ENCODE assay signal across 3 cellular contexts in genomic region chr16:61246592-61246991, GRCh38.
TF ChIP-seq lines count a peak whose summit lies in the region.

No MANE protein-coding gene starts in this region.

TF ChIP-seq in A549, 52 proteins besides CTCF, POLR2A, EP300 and RAD21:
- TF ChIP-seq MAFK (IDR thresholded peaks at IDR 0.05; ENCODE audit: partially characterized antibody) (peak; percentile 94), JUN (IDR thresholded peaks at IDR 0.05) (no peak), ZFP36 (IDR thresholded peaks at IDR 0.05; ENCODE audit: borderline replicate concordance, partially characterized antibody) (no peak), PHF8 (IDR thresholded peaks at IDR 0.05; ENCODE audit: borderline replicate concordance, low read depth) (no peak)
- TF ChIP-seq, protein P1, sequence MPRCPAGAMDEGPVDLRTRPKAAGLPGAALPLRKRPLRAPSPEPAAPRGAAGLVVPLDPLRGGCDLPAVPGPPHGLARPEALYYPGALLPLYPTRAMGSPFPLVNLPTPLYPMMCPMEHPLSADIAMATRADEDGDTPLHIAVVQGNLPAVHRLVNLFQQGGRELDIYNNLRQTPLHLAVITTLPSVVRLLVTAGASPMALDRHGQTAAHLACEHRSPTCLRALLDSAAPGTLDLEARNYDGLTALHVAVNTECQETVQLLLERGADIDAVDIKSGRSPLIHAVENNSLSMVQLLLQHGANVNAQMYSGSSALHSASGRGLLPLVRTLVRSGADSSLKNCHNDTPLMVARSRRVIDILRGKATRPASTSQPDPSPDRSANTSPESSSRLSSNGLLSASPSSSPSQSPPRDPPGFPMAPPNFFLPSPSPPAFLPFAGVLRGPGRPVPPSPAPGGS (IDR thresholded peaks at IDR 0.05), result no peak
- TF ChIP-seq, protein P2, sequence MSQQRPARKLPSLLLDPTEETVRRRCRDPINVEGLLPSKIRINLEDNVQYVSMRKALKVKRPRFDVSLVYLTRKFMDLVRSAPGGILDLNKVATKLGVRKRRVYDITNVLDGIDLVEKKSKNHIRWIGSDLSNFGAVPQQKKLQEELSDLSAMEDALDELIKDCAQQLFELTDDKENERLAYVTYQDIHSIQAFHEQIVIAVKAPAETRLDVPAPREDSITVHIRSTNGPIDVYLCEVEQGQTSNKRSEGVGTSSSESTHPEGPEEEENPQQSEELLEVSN (IDR thresholded peaks at IDR 0.05; ENCODE audit: borderline replicate concordance, low read depth), result no peak

TF ChIP-seq in IMR-90, 13 proteins besides CTCF, POLR2A, EP300 and RAD21:
- TF ChIP-seq MAFK (IDR thresholded peaks at IDR 0.05; ENCODE audit: low read depth, low read length), result peak; percentile 97
- TF ChIP-seq BHLHE40 (IDR thresholded peaks at IDR 0.05; ENCODE audit: low read depth, low read length), result no peak

TF ChIP-seq in H1, 55 proteins besides CTCF, POLR2A, EP300 and RAD21:
- TF ChIP-seq KDM5A (IDR thresholded peaks at IDR 0.05; ENCODE audit: low read length) (no peak), MAFK (IDR thresholded peaks at IDR 0.05; ENCODE audit: low read depth, low read length) (peak; percentile 89)
